Comparison of ENCODE assay signal across 6 cellular contexts in genomic region chr22:37906364-37907008, GRCh38. TPM values are rescaled to one million over a fixed set of nuclear protein-coding genes. Genes with fewer than 3 reads are reported as not detected.
DNase-seq lines count a peak whose midpoint lies in the region; ATAC-seq and TF ChIP-seq lines count a peak whose summit lies in the region.

No MANE protein-coding gene starts in this region.

- peak in 1 of 2 donors; percentile 61 for TF ChIP-seq POLR2A in gastroesophageal sphincter (IDR thresholded peaks at IDR 0.05)

- intact Hi-C loops in activated B cell treated with CpG ODN at 0.5 μM for 24 hours (cut with micrococcal nuclease): loop anchor here (1.0 kb wide), 3 partner anchors 28 to 62 kb away; partner anchors contain the start of gene ANKRD54

- no peak for TF ChIP-seq EP300 in gastroesophageal sphincter (IDR thresholded peaks at IDR 0.05)

- peaks cover 0 to 65% (median 13%) of the 10 kb centered on the region in 3 donors for H3K4me1 ChIP-seq in gastroesophageal sphincter

- POLR2A ChIA-PET in activated B cell treated with CpG ODN at 0.5 μM for 24 hours (lab: Charles Lee): interaction anchor here (0.9 to 1.8 kb wide), 4 partner anchors 9 to 62 kb away, joined by 4 to 6 read pairs (median 5); partner anchors contain the start of gene ANKRD54

- no peak for TF ChIP-seq CTCF in activated B cell treated with CpG ODN at 0.5 μM for 24 hours (IDR thresholded peaks at IDR 0.05)
- TF ChIP-seq CTCF in gastroesophageal sphincter (IDR thresholded peaks at IDR 0.05): no peak

- H3K27me3 ChIP-seq in gastroesophageal sphincter: no peaks in the 10 kb centered on the region

- H3K36me3 Mint-ChIP-seq in activated B cell treated with CpG ODN at 0.5 μM for 24 hours (ENCODE audit: low read depth): peaks cover 2% of the 10 kb centered on the region

- no peaks in the 10 kb centered on the region for H3K9me3 Mint-ChIP-seq in activated B cell treated with CpG ODN at 0.5 μM for 24 hours
- H3K9me3 Mint-ChIP-seq in stimulated activated naive CD8-positive, alpha-beta T cell treated with anti-CD3 and anti-CD28 coated beads, Interleukin-15, amount 100 ng/mL, for 72 hours: no peaks in the 10 kb centered on the region

- peak overlapping the region; percentile 75 to 94 (median 91) for H3K27ac ChIP-seq in gastroesophageal sphincter

- no peaks in the 10 kb centered on the region for H3K9me3 ChIP-seq in gastroesophageal sphincter

- peak overlapping the region; percentile 69 to 94 for H3K4me3 ChIP-seq in gastroesophageal sphincter

- H3K36me3 ChIP-seq in gastroesophageal sphincter: no peaks in the 10 kb centered on the region

- peak; percentile 19 for ATAC-seq in GM21825 (IDR thresholded peaks at IDR 0.05; ENCODE audit: unreplicated experiment)
- peak; percentile 11 for ATAC-seq in activated B cell treated with CpG ODN at 0.5 μM for 24 hours (ENCODE audit: low read depth)
- peak; percentile 24 for ATAC-seq in gastroesophageal sphincter
- peak; percentile 67 for ATAC-seq in stimulated activated naive CD8-positive, alpha-beta T cell treated with anti-CD3 and anti-CD28 coated beads, Interleukin-15, amount 100 ng/mL, for 72 hours

- CTCF ChIA-PET in activated B cell treated with CpG ODN at 0.5 μM for 24 hours (lab: Charles Lee): interaction anchor here (0.9 to 1.7 kb wide), 8 partner anchors 9 to 61 kb away, joined by 3 to 10 read pairs (median 6); no protein-coding TSS in a partner anchor

- in situ Hi-C loops in ACHN (cut with HindIII; ENCODE audit: low pct_ligation_motif_present, low pct_unique_long_range_greater_than_20kb, low sequenced_read_pairs): no loop called here

- no peaks in the 10 kb centered on the region for H3K27me3 Mint-ChIP-seq in activated B cell treated with CpG ODN at 0.5 μM for 24 hours
- no peaks in the 10 kb centered on the region for H3K27me3 Mint-ChIP-seq in stimulated activated naive CD8-positive, alpha-beta T cell treated with anti-CD3 and anti-CD28 coated beads, Interleukin-15, amount 100 ng/mL, for 72 hours

- H3K4me1 Mint-ChIP-seq in activated B cell treated with CpG ODN at 0.5 μM for 24 hours: peaks cover 22% of the 10 kb centered on the region
- peaks cover 33% of the 10 kb centered on the region for H3K4me1 Mint-ChIP-seq in stimulated activated naive CD8-positive, alpha-beta T cell treated with anti-CD3 and anti-CD28 coated beads, Interleukin-15, amount 100 ng/mL, for 72 hours

- H3K27ac Mint-ChIP-seq in activated B cell treated with CpG ODN at 0.5 μM for 24 hours: peak overlapping the region; percentile 70
- H3K27ac Mint-ChIP-seq in stimulated activated naive CD8-positive, alpha-beta T cell treated with anti-CD3 and anti-CD28 coated beads, Interleukin-15, amount 100 ng/mL, for 72 hours: peak overlapping the region; percentile 69 to 82

- peak; percentile 19 for DNase-seq in ACHN
- peak; percentile 43 for DNase-seq in activated B cell treated with CpG ODN at 0.5 μM for 24 hours
- DNase-seq in stimulated activated naive CD8-positive, alpha-beta T cell treated with anti-CD3 and anti-CD28 coated beads, Interleukin-15, amount 100 ng/mL, for 72 hours: peak; percentile 21 to 40
- DNase-seq in NCI-H446 treated with DMSO at 0.1 percent for 48 hours (lab: John Stamatoyannopoulos, UW): no peak

- peak overlapping the region; percentile 81 for H3K4me3 Mint-ChIP-seq in activated B cell treated with CpG ODN at 0.5 μM for 24 hours
- peak overlapping the region; percentile 68 to 85 for H3K4me3 Mint-ChIP-seq in stimulated activated naive CD8-positive, alpha-beta T cell treated with anti-CD3 and anti-CD28 coated beads, Interleukin-15, amount 100 ng/mL, for 72 hours

- no CpG with 5 or more reads among the region's 75 CpGs for WGBS in gastroesophageal sphincter (ENCODE audit: low coverage in 1 of 2), 2 donors

RNA-seq across cellular contexts. Expression of gene MICALL1, which starts 0.4 kb away (rescaled TPM):
- total RNA-seq in activated B cell treated with CpG ODN at 0.5 μM for 24 hours (20.8 and 27.6 TPM in 2 replicates), gastroesophageal sphincter (100 to 1,000 TPM in 1 of 4 donors, 10 to 100 TPM in 3; 46.9 to 132 (median 48.1) TPM)

RNA-seq across cellular contexts. Expression of gene C22orf23, which starts 46.9 kb away (rescaled TPM):
- 0.16 TPM in 1 of 2 replicates, not detected in the other for total RNA-seq in activated B cell treated with CpG ODN at 0.5 μM for 24 hours
- total RNA-seq in gastroesophageal sphincter: under 1 TPM in 2 of 4 donors, not detected in 2; 0.31 to 0.40 TPM

RNA-seq across cellular contexts. Expression of gene POLR2F, which starts 47.0 kb away (rescaled TPM):
- total RNA-seq in activated B cell treated with CpG ODN at 0.5 μM for 24 hours: 47.8 and 67.3 TPM in 2 replicates
- total RNA-seq in gastroesophageal sphincter: 10 to 100 TPM; 41.4 to 79.5 (median 72.0) TPM

RNA-seq across cellular contexts. Expression of gene EIF3L, which starts 57.3 kb away (rescaled TPM):
- total RNA-seq in activated B cell treated with CpG ODN at 0.5 μM for 24 hours (712 and 718 TPM in 2 replicates), gastroesophageal sphincter (100 to 1,000 TPM; 336 to 538 (median 412) TPM)

Comparison
In these comparisons a context has a peak if more than half of its experiments do, and no peak if none do; other contexts are left out.
1. ATAC-seq: peak in every context shown above with its lines; median percentile 67 in stimulated activated naive CD8-positive, alpha-beta T cell treated with anti-CD3 and anti-CD28 coated beads, Interleukin-15, amount 100 ng/mL, for 72 hours; 24 in gastroesophageal sphincter; 19 in GM21825; 11 in activated B cell treated with CpG ODN at 0.5 μM for 24 hours.